Comparison of ENCODE assay signal across 22 cellular contexts in genomic region chr3:42875325-42876151, GRCh38. TPM values are rescaled to one million over a fixed set of nuclear protein-coding genes. Genes with fewer than 3 reads are reported as not detected.
"Had no signal": no experiment of that assay in that cellular context is flagged by ENCODE, and none has a peak within 500 bp of the region (broad histone marks: within the 10 kb centered on the region; RNA-seq: fewer than 3 reads in every experiment).

Gene CYP8B1 (minus strand): TSS chr3:42875879. CDS start chr3:42875816, 63 bp downstream.

- DNase-seq: central memory CD4-positive, alpha-beta T cell; effector CD4-positive, alpha-beta T cell; foreskin melanocyte; head of caudate nucleus; hypothalamus; left ventricle myocardium inferior; mesendoderm; naive thymus-derived CD4-positive, alpha-beta T cell; pancreas; retina; sigmoid colon; stimulated activated CD4-positive, alpha-beta T cell treated with anti-CD3 and anti-CD28 coated beads, Interleukin-2, amount 100 ng/mL, for 24 hours; stimulated activated naive CD4-positive, alpha-beta T cell treated with Interleukin-2 at 50 U/mL for 16 hours; trophoblast cell had no signal

- ATAC-seq: naive thymus-derived CD4-positive, alpha-beta T cell; pancreas had no signal

- H3K4me3 ChIP-seq: coronary artery, left ventricle myocardium inferior, lung, pancreas, prostate gland, sigmoid colon, skin epidermis had no signal

- H3K4me1 ChIP-seq: prostate gland had no signal

- H3K27me3 ChIP-seq: pancreas, sigmoid colon had no signal

- H3K9me3 ChIP-seq: left ventricle myocardium inferior, pancreas, prostate gland, sigmoid colon had no signal

- H3K36me3 ChIP-seq: left ventricle myocardium inferior, pancreas, prostate gland, sigmoid colon had no signal

- H3K27ac ChIP-seq: left ventricle myocardium inferior, pancreas, prostate gland, sigmoid colon, skin epidermis had no signal

RNA-seq across cellular contexts. Expression of gene CYP8B1, which starts in this region (rescaled TPM):
- total RNA-seq: chondrocyte; dermis microvascular lymphatic vessel endothelial cell; endodermal cell; left ventricle myocardium inferior; naive thymus-derived CD4-positive, alpha-beta T cell; prostate gland; sigmoid colon; urinary bladder had no signal
